Comparison of ENCODE assay signal across 17 cellular contexts in genomic region chr6:149077208-149077607, GRCh38.
DNase-seq lines count a peak whose midpoint lies in the region; ATAC-seq, FAIRE-seq and TF ChIP-seq lines count a peak whose summit lies in the region.
"Had no signal": no experiment of that assay in that cellular context is flagged by ENCODE, and none has a peak within 500 bp of the region (broad histone marks: within the 10 kb centered on the region; RNA-seq: fewer than 3 reads in every experiment).

No MANE protein-coding gene starts in this region.

- H3K27ac Mint-ChIP-seq in activated CD4-positive, alpha-beta T cell treated with anti-CD3 and anti-CD28 coated beads, Interleukin-2, amount 10 ng/mL, durations not matched to agents 24 days and 14 days: peak overlapping the region; percentile 93
- H3K27ac Mint-ChIP-seq in astrocyte (ENCODE audit: unreplicated experiment): no peak overlapping the region
- H3K27ac Mint-ChIP-seq in CD8-positive, alpha-beta memory T cell: peak overlapping the region in 2 of 8 donors; percentile 19 to 42
- H3K27ac Mint-ChIP-seq: naive thymus-derived CD8-positive, alpha-beta T cell had no signal

- H3K27me3 ChIP-seq in astrocyte (ENCODE audit: insufficient read depth, low read length) (no peaks in the 10 kb centered on the region), parathyroid adenoma (ENCODE audit: control insufficient read depth, insufficient read depth, low read length) (no peaks in the 10 kb centered on the region)
- peaks cover 4% of the 10 kb centered on the region for H3K27me3 ChIP-seq in CD8-positive, alpha-beta memory T cell (ENCODE audit: insufficient read depth, low read length, poor library complexity, severe bottlenecking)
- H3K27me3 ChIP-seq: right atrium auricular region, stomach had no signal

- CTCF ChIA-PET in CD8-positive, alpha-beta memory T cell (lab: Charles Lee): interaction anchor here (0.7 to 4.6 kb wide), 6 partner anchors 12 to 440 kb away, joined by 3 to 32 read pairs (median 4); no protein-coding TSS in a partner anchor

- H3K36me3 ChIP-seq in astrocyte (ENCODE audit: insufficient read depth, low read length) (no peaks in the 10 kb centered on the region), parathyroid adenoma (ENCODE audit: control insufficient read depth, insufficient read depth, low read length) (no peaks in the 10 kb centered on the region)
- H3K36me3 ChIP-seq in CD8-positive, alpha-beta memory T cell (ENCODE audit: insufficient read depth, low read length): no peaks in the 10 kb centered on the region
- H3K36me3 ChIP-seq: HAP-1, right atrium auricular region, stomach had no signal

- intact Hi-C loops in activated CD4-positive, alpha-beta T cell treated with anti-CD3 and anti-CD28 coated beads, Interleukin-2, amount 10 ng/mL, durations not matched to agents 24 days and 14 days (cut with micrococcal nuclease): loop anchor here (1.0 to 5.0 kb wide), 5 partner anchors 17 to 420 kb away; no protein-coding TSS in a partner anchor

- peak; percentile 76 for DNase-seq in activated CD4-positive, alpha-beta T cell treated with anti-CD3 and anti-CD28 coated beads, Interleukin-2, amount 10 ng/mL, durations not matched to agents 24 days and 14 days
- no peak for DNase-seq in activated CD4-positive, alpha-beta T cell treated with anti-CD3 and anti-CD28 coated beads, Interleukin-2, amount 50 U/mL, for 4 hours
- DNase-seq in HCEC 1CT (peak; percentile 46), astrocyte (ENCODE audit: low read depth) (peak; percentile 91)
- no peak for DNase-seq in CD8-positive, alpha-beta memory T cell
- DNase-seq: ACHN; KBM-7; naive thymus-derived CD8-positive, alpha-beta T cell; NCI-H1436 treated with DMSO at 0.1 percent for 48 hours; NCI-H526; PC-3; stomach had no signal

- H3K36me3 Mint-ChIP-seq in activated CD4-positive, alpha-beta T cell treated with anti-CD3 and anti-CD28 coated beads, Interleukin-2, amount 10 ng/mL, durations not matched to agents 24 days and 14 days (ENCODE audit: low read depth): peaks cover 22% of the 10 kb centered on the region
- peaks cover 8% of the 10 kb centered on the region for H3K36me3 Mint-ChIP-seq in astrocyte (ENCODE audit: low read depth, unreplicated experiment)
- peaks cover 0 to 17% (median 5%) of the 10 kb centered on the region in 3 donors for H3K36me3 Mint-ChIP-seq in CD8-positive, alpha-beta memory T cell

- no peaks in the 10 kb centered on the region for H3K27me3 Mint-ChIP-seq in activated CD4-positive, alpha-beta T cell treated with anti-CD3 and anti-CD28 coated beads, Interleukin-2, amount 10 ng/mL, durations not matched to agents 24 days and 14 days
- H3K27me3 Mint-ChIP-seq in astrocyte (ENCODE audit: low read depth, unreplicated experiment): no peaks in the 10 kb centered on the region
- peaks cover 0 to 3% of the 10 kb centered on the region in 2 donors for H3K27me3 Mint-ChIP-seq in CD8-positive, alpha-beta memory T cell
- H3K27me3 Mint-ChIP-seq: naive thymus-derived CD8-positive, alpha-beta T cell had no signal

- no peak for FAIRE-seq in astrocyte (lab: Jason Lieb, UNC)

- no peak overlapping the region for H2AFZ ChIP-seq in astrocyte (ENCODE audit: low read depth, low read length)
- H2AFZ ChIP-seq in parathyroid adenoma: no peak overlapping the region

- no peaks in the 10 kb centered on the region for H3K9me3 Mint-ChIP-seq in activated CD4-positive, alpha-beta T cell treated with anti-CD3 and anti-CD28 coated beads, Interleukin-2, amount 10 ng/mL, durations not matched to agents 24 days and 14 days
- peaks cover 2% of the 10 kb centered on the region for H3K9me3 Mint-ChIP-seq in astrocyte (ENCODE audit: unreplicated experiment)
- no peaks in the 10 kb centered on the region for H3K9me3 Mint-ChIP-seq in CD8-positive, alpha-beta memory T cell
- H3K9me3 Mint-ChIP-seq: naive thymus-derived CD8-positive, alpha-beta T cell had no signal

- H3K4me3 ChIP-seq in astrocyte (ENCODE audit: insufficient read depth, low read depth, low read length) (no peak overlapping the region), parathyroid adenoma (ENCODE audit: low read depth, low read length) (no peak overlapping the region)
- no peak overlapping the region for H3K4me3 ChIP-seq in CD8-positive, alpha-beta memory T cell (ENCODE audit: low read length)
- H3K4me3 ChIP-seq: HAP-1, right atrium auricular region, stomach had no signal

- H3K4me2 ChIP-seq in astrocyte (ENCODE audit: low read length) (peak overlapping the region; percentile 31), parathyroid adenoma (ENCODE audit: low read length) (peak overlapping the region; percentile 45)

- no peak overlapping the region for H3K9ac ChIP-seq in astrocyte (ENCODE audit: low read length)
- no peak overlapping the region for H3K9ac ChIP-seq in parathyroid adenoma

- H3K4me3 Mint-ChIP-seq in activated CD4-positive, alpha-beta T cell treated with anti-CD3 and anti-CD28 coated beads, Interleukin-2, amount 10 ng/mL, durations not matched to agents 24 days and 14 days: peak overlapping the region; percentile 61
- no peak overlapping the region for H3K4me3 Mint-ChIP-seq in astrocyte (ENCODE audit: unreplicated experiment)
- peak overlapping the region in 1 of 7 donors; percentile 6 for H3K4me3 Mint-ChIP-seq in CD8-positive, alpha-beta memory T cell
- H3K4me3 Mint-ChIP-seq: naive thymus-derived CD8-positive, alpha-beta T cell had no signal

- POLR2A ChIA-PET in CD8-positive, alpha-beta memory T cell (lab: Charles Lee): no interaction called here

- H3K4me1 Mint-ChIP-seq in activated CD4-positive, alpha-beta T cell treated with anti-CD3 and anti-CD28 coated beads, Interleukin-2, amount 10 ng/mL, durations not matched to agents 24 days and 14 days: peaks cover 57% of the 10 kb centered on the region
- H3K4me1 Mint-ChIP-seq in astrocyte (ENCODE audit: low read depth, unreplicated experiment): peaks cover 32% of the 10 kb centered on the region
- peaks cover 7 to 33% (median 21%) of the 10 kb centered on the region in 3 donors for H3K4me1 Mint-ChIP-seq in CD8-positive, alpha-beta memory T cell

- peak overlapping the region; percentile 27 for H3K27ac ChIP-seq in astrocyte (ENCODE audit: low read depth, low read length)
- H3K27ac ChIP-seq in parathyroid adenoma: no peak overlapping the region
- no peak overlapping the region for H3K27ac ChIP-seq in CD8-positive, alpha-beta memory T cell (ENCODE audit: low read depth, low read length)
- H3K27ac ChIP-seq: right atrium auricular region, stomach had no signal

- H4K20me1 ChIP-seq in astrocyte (ENCODE audit: insufficient read depth, low read length): no peaks in the 10 kb centered on the region

- H3K4me1 ChIP-seq in astrocyte (ENCODE audit: insufficient read depth, low read length) (peaks cover 37% of the 10 kb centered on the region), parathyroid adenoma (peaks cover 18% of the 10 kb centered on the region)
- peaks cover 11% of the 10 kb centered on the region for H3K4me1 ChIP-seq in CD8-positive, alpha-beta memory T cell (ENCODE audit: insufficient read depth, low read length)
- H3K4me1 ChIP-seq: HAP-1 had no signal

- ATAC-seq in GM21423 (IDR thresholded peaks at IDR 0.05; ENCODE audit: unreplicated experiment) (no peak), HG03025 (IDR thresholded peaks at IDR 0.05; ENCODE audit: low FRiP score, unreplicated experiment) (no peak)
- ATAC-seq: naive thymus-derived CD8-positive, alpha-beta T cell; PC-3 had no signal

- H3K79me2 ChIP-seq in astrocyte (ENCODE audit: insufficient read depth, low read length): no peaks in the 10 kb centered on the region
- H3K79me2 ChIP-seq in parathyroid adenoma: no peaks in the 10 kb centered on the region

- H3K9me3 ChIP-seq in astrocyte (ENCODE audit: insufficient read depth, low read depth, low read length) (no peaks in the 10 kb centered on the region), parathyroid adenoma (ENCODE audit: control insufficient read depth, low read length) (no peaks in the 10 kb centered on the region)
- H3K9me3 ChIP-seq in CD8-positive, alpha-beta memory T cell (ENCODE audit: low read length): no peaks in the 10 kb centered on the region
- H3K9me3 ChIP-seq: HAP-1, right atrium auricular region, stomach had no signal

- TF ChIP-seq CTCF in astrocyte (IDR thresholded peaks at IDR 0.05; ENCODE audit: insufficient read depth, low read depth, low read length) (no peak), parathyroid adenoma (IDR thresholded peaks at IDR 0.05) (no peak)

Comparison
In these comparisons a context has a peak if more than half of its experiments do, and no peak if none do; other contexts are left out.
1. DNase-seq: peak in activated CD4-positive, alpha-beta T cell treated with anti-CD3 and anti-CD28 coated beads, Interleukin-2, amount 10 ng/mL, durations not matched to agents 24 days and 14 days (single experiment), HCEC 1CT (single experiment) and astrocyte (single experiment); none in activated CD4-positive, alpha-beta T cell treated with anti-CD3 and anti-CD28 coated beads, Interleukin-2, amount 50 U/mL, for 4 hours (0 of 2) and CD8-positive, alpha-beta memory T cell (0 of 5).